ENCODE assay signal across 9 cellular contexts in genomic region chr7:102412548-102412947, GRCh38. TPM values are rescaled to one million over a fixed set of nuclear protein-coding genes. Genes with fewer than 3 reads are reported as not detected.
DNase-seq lines count a peak whose midpoint lies in the region; ATAC-seq and TF ChIP-seq lines count a peak whose summit lies in the region.
"Had no signal": no experiment of that assay in that cellular context is flagged by ENCODE, and none has a peak within 500 bp of the region (broad histone marks: within the 10 kb centered on the region; RNA-seq: fewer than 3 reads in every experiment).

No MANE protein-coding gene starts in this region.

- POLR2A ChIA-PET in activated CD4-positive, alpha-beta T cell treated with anti-CD3 and anti-CD28 coated beads for 36 hours (lab: Charles Lee) = interaction anchor here (0.6 kb wide), 1 partner anchor 55 kb away, joined by 4 read pairs; no protein-coding TSS in a partner anchor

- TF ChIP-seq CTCF in fibroblast of lung (conservative IDR thresholded peaks at IDR 0.05 in 1 of 2, IDR thresholded peaks at IDR 0.05 in 1 of 2; ENCODE audit: low read depth in 1 of 2, low read length in 2 of 2) = peak in 1 of 2 donors; percentile 41

- no peaks in the 10 kb centered on the region for H3K4me1 ChIP-seq in fibroblast of lung (ENCODE audit: control insufficient read depth, extremely low read depth, insufficient read depth, low read length)

- H4K20me1 ChIP-seq in fibroblast of lung (ENCODE audit: control insufficient read depth, extremely low read depth, insufficient read depth, low read length) = no peaks in the 10 kb centered on the region

- H3K27ac Mint-ChIP-seq in activated CD4-positive, alpha-beta T cell treated with anti-CD3 and anti-CD28 coated beads for 36 hours = no peak overlapping the region

- no peak overlapping the region for H2AFZ ChIP-seq in fibroblast of lung (ENCODE audit: low read length)

- H3K79me2 ChIP-seq in fibroblast of lung (ENCODE audit: control insufficient read depth, insufficient read depth, low read length) = no peaks in the 10 kb centered on the region

- H3K9ac ChIP-seq in fibroblast of lung (ENCODE audit: insufficient read depth, low read length) = no peak overlapping the region

- no peak overlapping the region for H3K4me3 ChIP-seq in fibroblast of lung (replicated peaks in 1 of 4; ENCODE audit: control extremely low read depth in 1 of 4, insufficient read depth in 1 of 4, low read depth in 3 of 4, low read length in 4 of 4)

- no peak overlapping the region for H3K4me3 Mint-ChIP-seq in activated CD4-positive, alpha-beta T cell treated with anti-CD3 and anti-CD28 coated beads for 36 hours

- H3K9me3 ChIP-seq in fibroblast of lung (ENCODE audit: control insufficient read depth, insufficient read depth, low read depth, low read length) = no peaks in the 10 kb centered on the region

- H3K36me3 ChIP-seq in fibroblast of lung (ENCODE audit: control insufficient read depth, insufficient read depth, low read length) = peaks cover 14% of the 10 kb centered on the region

- H3K4me2 ChIP-seq in fibroblast of lung (ENCODE audit: extremely low read depth, insufficient read depth, low read length) = no peak overlapping the region

- no peaks in the 10 kb centered on the region for H3K27me3 ChIP-seq in fibroblast of lung (ENCODE audit: control insufficient read depth, insufficient read depth, low read length)

- H3K9me3 Mint-ChIP-seq in activated CD4-positive, alpha-beta T cell treated with anti-CD3 and anti-CD28 coated beads for 36 hours (ENCODE audit: low read depth) = no peaks in the 10 kb centered on the region

- peaks cover 33% of the 10 kb centered on the region for H3K4me1 Mint-ChIP-seq in activated CD4-positive, alpha-beta T cell treated with anti-CD3 and anti-CD28 coated beads for 36 hours

- DNase-seq in COLO668 (lab: John Stamatoyannopoulos, UW; ENCODE audit: unreplicated experiment) (peak; percentile 10), HUDEP-2 (lab: John Stamatoyannopoulos, UW; ENCODE audit: unreplicated experiment in 76 of 76) (peak in 58 of 76 experiments; percentile 6 to 66 (median 34)), fibroblast of lung (ENCODE audit: low read depth in 2 of 2) (peak; percentile 23 to 25), posterior vena cava (ENCODE audit: low spot score) (peak; percentile 86), NCI-H526 treated with DMSO at 0.1 percent for 48 hours (lab: John Stamatoyannopoulos, UW) (no peak)
- DNase-seq in activated CD4-positive, alpha-beta T cell treated with anti-CD3 and anti-CD28 coated beads for 36 hours = peak; percentile 57

- no peak overlapping the region for H3K27ac ChIP-seq in fibroblast of lung (ENCODE audit: insufficient read depth, low read length)

- no peaks in the 10 kb centered on the region for H3K27me3 Mint-ChIP-seq in activated CD4-positive, alpha-beta T cell treated with anti-CD3 and anti-CD28 coated beads for 36 hours

- intact Hi-C loops in activated CD4-positive, alpha-beta T cell treated with anti-CD3 and anti-CD28 coated beads for 36 hours (cut with DNase I, micrococcal nuclease) = loop anchor here in 1 of 2 experiments (1.0 kb wide), 1 partner anchor 38 kb away; no protein-coding TSS in a partner anchor
- intact Hi-C loops in posterior vena cava (cut with DNase I) = no loop called here

- CTCF ChIA-PET in activated CD4-positive, alpha-beta T cell treated with anti-CD3 and anti-CD28 coated beads for 36 hours (lab: Charles Lee) = interaction anchor here (0.7 to 1.6 kb wide), 8 partner anchors 8 to 51 kb away, joined by 3 to 7 read pairs (median 4); partner anchors contain the start of genes ORAI2 and PRKRIP1

- H3K36me3 Mint-ChIP-seq in activated CD4-positive, alpha-beta T cell treated with anti-CD3 and anti-CD28 coated beads for 36 hours (ENCODE audit: low read depth) = peaks cover 70% of the 10 kb centered on the region

- ATAC-seq in activated CD4-positive, alpha-beta T cell treated with anti-CD3 and anti-CD28 coated beads for 36 hours = no peak
- no peak for ATAC-seq in HG03378 (IDR thresholded peaks at IDR 0.05; ENCODE audit: unreplicated experiment)
- ATAC-seq in HG02571 (IDR thresholded peaks at IDR 0.05; ENCODE audit: unreplicated experiment) = no peak

RNA-seq across cellular contexts. Expression of gene PRKRIP1, which starts 16.4 kb away (rescaled TPM):
- total RNA-seq in activated CD4-positive, alpha-beta T cell treated with anti-CD3 and anti-CD28 coated beads for 36 hours = 10 to 100 TPM; 26.2 to 31.4 TPM
- total RNA-seq in fibroblast of lung (12.3 and 16.3 TPM in 2 replicates), posterior vena cava (10 to 100 TPM; 13.8 to 13.9 TPM)
- polyA plus RNA-seq in fibroblast of lung = 12.4 and 13.8 TPM in 2 replicates
- 15.3 and 18.1 TPM in 2 replicates for polyA plus RNA-seq in fibroblast of lung (2012)
- 0.82 and 3.1 TPM in 2 replicates for polyA minus RNA-seq in fibroblast of lung (ENCODE audit: low replicate concordance)

RNA-seq across cellular contexts. Expression of gene ORAI2, which starts 20.8 kb away (rescaled TPM):
- 10 to 100 TPM; 20.8 to 25.1 TPM for total RNA-seq in activated CD4-positive, alpha-beta T cell treated with anti-CD3 and anti-CD28 coated beads for 36 hours
- total RNA-seq in fibroblast of lung (14.9 and 26.6 TPM in 2 replicates), posterior vena cava (10 to 100 TPM; 13.0 to 17.5 TPM)
- 20.3 and 22.1 TPM in 2 replicates for polyA plus RNA-seq in fibroblast of lung
- 40.1 and 40.2 TPM in 2 replicates for polyA plus RNA-seq in fibroblast of lung (2012)
- polyA minus RNA-seq in fibroblast of lung (ENCODE audit: low replicate concordance) = 62.5 and 69.8 TPM in 2 replicates

RNA-seq across cellular contexts. Expression of gene ALKBH4, which starts 52.1 kb away (rescaled TPM):
- total RNA-seq in activated CD4-positive, alpha-beta T cell treated with anti-CD3 and anti-CD28 coated beads for 36 hours = 1 to 10 TPM; 6.1 to 9.1 TPM
- total RNA-seq in fibroblast of lung (11.6 and 13.2 TPM in 2 replicates), posterior vena cava (1 to 10 TPM; 6.4 to 6.8 TPM)
- polyA plus RNA-seq in fibroblast of lung = 3.7 and 4.3 TPM in 2 replicates
- 6.8 and 9.4 TPM in 2 replicates for polyA plus RNA-seq in fibroblast of lung (2012)
- 3.7 and 9.0 TPM in 2 replicates for polyA minus RNA-seq in fibroblast of lung (ENCODE audit: low replicate concordance)

RNA-seq across cellular contexts. Expression of gene LRWD1, which starts 52.2 kb away (rescaled TPM):
- total RNA-seq in activated CD4-positive, alpha-beta T cell treated with anti-CD3 and anti-CD28 coated beads for 36 hours = 10 to 100 TPM; 13.6 to 14.4 TPM
- total RNA-seq in fibroblast of lung = 14.5 and 18.7 TPM in 2 replicates
- polyA plus RNA-seq in fibroblast of lung = 7.4 and 12.1 TPM in 2 replicates
- polyA plus RNA-seq in fibroblast of lung (2012) = 10.0 and 16.9 TPM in 2 replicates
- polyA minus RNA-seq in fibroblast of lung (ENCODE audit: low replicate concordance) = 12.9 and 18.0 TPM in 2 replicates
- 1 to 10 TPM; 6.6 to 9.2 TPM for total RNA-seq in posterior vena cava

RNA-seq across cellular contexts. Expression of gene SPDYE6, which starts 56.3 kb away (rescaled TPM):
- not detected for total RNA-seq in activated CD4-positive, alpha-beta T cell treated with anti-CD3 and anti-CD28 coated beads for 36 hours
- total RNA-seq in fibroblast of lung (not detected in 2 replicates), posterior vena cava (not detected)
- polyA plus RNA-seq in fibroblast of lung = not detected in 2 replicates
- 0.55 and 0.68 TPM in 2 replicates for polyA plus RNA-seq in fibroblast of lung (2012)
- not detected in 2 replicates for polyA minus RNA-seq in fibroblast of lung (ENCODE audit: low replicate concordance)
- total RNA-seq: urinary bladder had no signal
- polyA plus RNA-seq: urinary bladder had no signal
